Comparison of ENCODE assay signal across 12 cellular contexts in genomic region chr1:212860713-212861581, GRCh38. TPM values are rescaled to one million over a fixed set of nuclear protein-coding genes. Genes with fewer than 3 reads are reported as not detected.
DNase-seq lines count a peak whose midpoint lies in the region; ATAC-seq, FAIRE-seq and TF ChIP-seq lines count a peak whose summit lies in the region.
"Had no signal": no experiment of that assay in that cellular context is flagged by ENCODE, and none has a peak within 500 bp of the region (broad histone marks: within the 10 kb centered on the region; RNA-seq: fewer than 3 reads in every experiment).

No MANE protein-coding gene starts in this region.

- no peak for TF ChIP-seq EP300 in A549 (IDR thresholded peaks at IDR 0.05)

- H3K9me3 ChIP-seq in A549 (no peaks in the 10 kb centered on the region), OCI-LY7 (ENCODE audit: low read length) (peaks cover 6% of the 10 kb centered on the region; the same call in 1 of the 2 replicates), spleen (no peaks in the 10 kb centered on the region)

- H3K4me2 ChIP-seq in A549 (peak overlapping the region; percentile 77), OCI-LY7 (ENCODE audit: low read length) (peak overlapping the region; percentile 81)

- no peaks in the 10 kb centered on the region for H4K20me1 ChIP-seq in OCI-LY7 (ENCODE audit: insufficient read depth, low read length)

- no peak for ATAC-seq in A549
- ATAC-seq in GM18517 (IDR thresholded peaks at IDR 0.05; ENCODE audit: unreplicated experiment): no peak
- ATAC-seq in HG03469 (IDR thresholded peaks at IDR 0.05; ENCODE audit: unreplicated experiment): no peak

- intact Hi-C loops in OCI-LY7 (cut with micrococcal nuclease; ENCODE audit: unreplicated experiment): no loop called here
- intact Hi-C loops in spleen (cut with DNase I; ENCODE audit: low total_unique reads): no loop called here

- peaks cover 70% of the 10 kb centered on the region for H3K79me2 ChIP-seq in OCI-LY7 (ENCODE audit: insufficient read depth, low read depth, low read length)

- H3K9me2 ChIP-seq in OCI-LY7 (ENCODE audit: insufficient read depth, low read length): no peaks in the 10 kb centered on the region

- 81% methylated on average over 5 of the region's 5 CpGs for WGBS in A549 (ENCODE audit: missing lambda C conversion rate)
- WGBS in spleen, 5 donors: 76 to 88% (median 84%) methylated on average over 5 of the region's 5 CpGs

- no peak overlapping the region for H2AFZ ChIP-seq in OCI-LY7 (ENCODE audit: low read length)

- H3K36me3 ChIP-seq in OCI-LY7 (ENCODE audit: insufficient read depth, low read length): peaks cover 48% of the 10 kb centered on the region
- peaks cover 0 to 22% (median 5%) of the 10 kb centered on the region in 6 donors for H3K36me3 ChIP-seq in spleen

- no peaks in the 10 kb centered on the region for H3K27me3 ChIP-seq in spleen (replicated peaks in 1 of 7)

- CTCF ChIA-PET in A549 (lab: Yijun Ruan, JAX) (interaction anchor here (1.7 kb wide), 1 partner anchor 134 kb away, joined by 8 read pairs; no protein-coding TSS in a partner anchor), OCI-LY7 (lab: Charles Lee; ENCODE audit: unreplicated experiment) (no interaction called here)

- POLR2A ChIA-PET in A549 (lab: Yijun Ruan, JAX): interaction anchor here (0.6 kb wide), 2 partner anchors 27 to 29 kb away, joined by 3 to 4 read pairs; no protein-coding TSS in a partner anchor
- POLR2A ChIA-PET in OCI-LY7 (lab: Charles Lee): interaction anchor here (0.8 to 1.1 kb wide), 2 partner anchors 8 to 104 kb away, joined by 3 to 4 read pairs; no protein-coding TSS in a partner anchor

- no peak for FAIRE-seq in A549 (lab: Jason Lieb, UNC)

- no peak for TF ChIP-seq RAD21 in A549 (conservative IDR thresholded peaks at IDR 0.05 in 1 of 2, IDR thresholded peaks at IDR 0.05 in 1 of 2)

- peak in 1 of 2 experiments; percentile 9 for DNase-seq in A549 (ENCODE audit: low read depth in 1 of 2, low spot score in 1 of 2)
- DNase-seq in GM12865 (ENCODE audit: low read depth): no peak
- DNase-seq in OCI-LY7 (ENCODE audit: low spot score): no peak
- DNase-seq in fibroblast of peridontal ligament (ENCODE audit: extremely low read depth): peak; percentile 14
- no peak for DNase-seq in spleen
- no peak for DNase-seq in HK-2 (ENCODE audit: unreplicated experiment)
- DNase-seq: activated CD4-positive, alpha-beta T cell treated with anti-CD3 and anti-CD28 coated beads, Interleukin-2, amount 50 U/mL, for 1 hour; head of caudate nucleus; NCI-H526 treated with DMSO at 0.1 percent for 48 hours had no signal

- TSS peak; percentile 24 for BruUV-seq in OCI-LY7 (replicated peaks; lab: Mats Ljungman, UMichigan)

- H3K27ac ChIP-seq in A549 (peak overlapping the region in 1 of 2 experiments; percentile 27; a peak in 2 of 6 replicates), OCI-LY7 (ENCODE audit: low read depth, low read length, poor library complexity, severe bottlenecking) (no peak overlapping the region), spleen (peak overlapping the region in 1 of 8 donors; percentile 36)

- TF ChIP-seq POLR2A in A549 (IDR thresholded peaks at IDR 0.05; ENCODE audit: low read length): no peak
- TF ChIP-seq POLR2A in spleen (IDR thresholded peaks at IDR 0.05): no peak

- H3K4me1 ChIP-seq in A549 (peaks cover 47% of the 10 kb centered on the region), OCI-LY7 (ENCODE audit: insufficient read depth, low read length, poor library complexity, severe bottlenecking) (peaks cover 34% of the 10 kb centered on the region), spleen (peaks cover 16 to 71% (median 42%) of the 10 kb centered on the region in 6 donors)

- TF ChIP-seq CTCF in A549 (IDR thresholded peaks at IDR 0.05) (no peak), GM12865 (IDR thresholded peaks at IDR 0.05; ENCODE audit: insufficient read depth, low read depth, low read length, missing control alignments) (no peak), OCI-LY7 (conservative IDR thresholded peaks at IDR 0.05; ENCODE audit: low read length) (no peak), spleen (IDR thresholded peaks at IDR 0.05 in 8 of 11, conservative IDR thresholded peaks at IDR 0.05 in 3 of 11) (no peak)

- peak overlapping the region; percentile 80 for H3K4me3 ChIP-seq in A549
- H3K4me3 ChIP-seq in GM12865 (ENCODE audit: low read depth, low read length): peak overlapping the region; percentile 73
- peak overlapping the region; percentile 80 for H3K4me3 ChIP-seq in OCI-LY7 (ENCODE audit: low read depth, low read length, poor library complexity, severe bottlenecking)
- H3K4me3 ChIP-seq in spleen: peak overlapping the region in 1 of 8 donors; percentile 1

TF ChIP-seq in A549, 52 proteins besides CTCF, POLR2A, EP300 and RAD21:
- TF ChIP-seq ZFP36 (IDR thresholded peaks at IDR 0.05; ENCODE audit: borderline replicate concordance, partially characterized antibody) (no peak), RFX5 (IDR thresholded peaks at IDR 0.05) (no peak), HOXA7 (CRISPR knock-in tag; IDR thresholded peaks at IDR 0.05) (no peak), EHMT2 (IDR thresholded peaks at IDR 0.05; ENCODE audit: low read depth) (no peak), TP53 (CRISPR knock-in tag; IDR thresholded peaks at IDR 0.05) (no peak), SMC3 (IDR thresholded peaks at IDR 0.05) (no peak), RNF2 (IDR thresholded peaks at IDR 0.05; ENCODE audit: borderline replicate concordance, low read depth) (no peak), JUNB (IDR thresholded peaks at IDR 0.05) (no peak), CBX2 (IDR thresholded peaks at IDR 0.05; ENCODE audit: borderline replicate concordance, low read depth) (no peak), BHLHE40 (IDR thresholded peaks at IDR 0.05; ENCODE audit: low read depth, low read length) (no peak)
- TF ChIP-seq, protein P1, sequence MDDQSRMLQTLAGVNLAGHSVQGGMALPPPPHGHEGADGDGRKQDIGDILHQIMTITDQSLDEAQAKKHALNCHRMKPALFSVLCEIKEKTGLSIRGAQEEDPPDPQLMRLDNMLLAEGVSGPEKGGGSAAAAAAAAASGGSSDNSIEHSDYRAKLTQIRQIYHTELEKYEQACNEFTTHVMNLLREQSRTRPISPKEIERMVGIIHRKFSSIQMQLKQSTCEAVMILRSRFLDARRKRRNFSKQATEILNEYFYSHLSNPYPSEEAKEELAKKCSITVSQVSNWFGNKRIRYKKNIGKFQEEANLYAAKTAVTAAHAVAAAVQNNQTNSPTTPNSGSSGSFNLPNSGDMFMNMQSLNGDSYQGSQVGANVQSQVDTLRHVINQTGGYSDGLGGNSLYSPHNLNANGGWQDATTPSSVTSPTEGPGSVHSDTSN (IDR thresholded peaks at IDR 0.05): no peak

RNA-seq across cellular contexts. Expression of gene FLVCR1, which starts 2.9 kb away (rescaled TPM):
- polyA plus RNA-seq in A549 (2011; rRNA removed) (13.7 and 15.4 TPM in 2 replicates), A549 (2017; fragmentation: RNase III; extraction: RNeasy Plus Mini Kit Qiagen cat#74134 plus additional on column Dnase treatment) (12.0 to 14.9 TPM (median 14.9 TPM) in 3 replicates), spleen (1 to 10 TPM; 3.6 to 4.8 (median 4.0) TPM)
- polyA plus RNA-seq in A549 (2012; cell fraction: cytosol; rRNA removed): 6.6 and 8.7 TPM in 2 replicates
- polyA plus RNA-seq in A549 (2012; cell fraction: nucleus; rRNA removed): 11.5 and 11.7 TPM in 2 replicates
- 26.4 and 27.0 TPM in 2 replicates for polyA minus RNA-seq in A549 (2011; rRNA and poly(A)+ RNA removed)
- 10.4 and 22.4 TPM in 2 replicates for total RNA-seq in OCI-LY7 (2014; rRNA removed; shearing (Covaris generic))
- total RNA-seq in OCI-LY7 (2022) (16.5 and 21.2 TPM in 2 replicates), spleen (10 to 100 TPM in 1 of 7 donors, 1 to 10 TPM in 6; 7.3 to 10.7 (median 9.0) TPM)

RNA-seq across cellular contexts. Expression of gene SPATA45, which starts 13.5 kb away (rescaled TPM):
- 0.18 and 0.33 TPM in 2 replicates for polyA plus RNA-seq in A549 (2011; rRNA removed)
- polyA plus RNA-seq in A549 (2012; cell fraction: cytosol; rRNA removed): not detected in 2 replicates
- polyA plus RNA-seq in A549 (2012; cell fraction: nucleus; rRNA removed): not detected in 2 replicates
- not detected in 3 replicates for polyA plus RNA-seq in A549 (2017; fragmentation: RNase III; extraction: RNeasy Plus Mini Kit Qiagen cat#74134 plus additional on column Dnase treatment)
- polyA minus RNA-seq in A549 (2011; rRNA and poly(A)+ RNA removed): not detected in 2 replicates
- total RNA-seq in OCI-LY7 (2014; rRNA removed; shearing (Covaris generic)): 0.82 TPM in 1 of 2 replicates, not detected in the other
- 0.74 and 2.0 TPM in 2 replicates for total RNA-seq in OCI-LY7 (2022)
- total RNA-seq in spleen: under 1 TPM in 1 of 7 donors, not detected in 6; 0.83 TPM
- under 1 TPM in 1 of 3 donors, not detected in 2; 0.38 TPM for polyA plus RNA-seq in spleen
- total RNA-seq: CD4-positive, alpha-beta memory T cell had no signal
- polyA plus RNA-seq: CD4-positive, alpha-beta memory T cell had no signal
